ENCODE assay signal across 8 cellular contexts in genomic region chr10:63133056-63133786, GRCh38. TPM values are rescaled to one million over a fixed set of nuclear protein-coding genes. Genes with fewer than 3 reads are reported as not detected.
A peak's percentile ranks its signal among the peaks of the same experiment; 100 is the strongest.
DNase-seq lines count a peak whose midpoint lies in the region; ATAC-seq lines count a peak whose summit lies in the region.

Gene NRBF2, plus strand, starts transcription at chr10:63133328. Its CDS starts 143 bp downstream, at chr10:63133471.

- peak within 1 kb of the TSS; percentile 83 for H3K27ac Mint-ChIP-seq in activated T-helper 1 cell treated with anti-CD3 and anti-CD28 coated beads, Interleukin-12 subunit alpha, Interleukin-12 subunit beta, Interleukin-2, Interleukin-4 antibody, amounts not matched to agents 30 ng/mL and 10 ng/mL and 1 ng/mL, durations not matched to agents 14 hours and 24 hours and 36 hours
- peak within 1 kb of the TSS; percentile 89 to 98 (median 96) for H3K27ac Mint-ChIP-seq in naive thymus-derived CD4-positive, alpha-beta T cell
- H3K27ac Mint-ChIP-seq in stimulated activated naive B cell treated with anti-CD40 and anti-IgM and Interleukin-4, amounts not matched to agents 10 μg/mL and 1 μg/mL and 100 μg/mL, for 72 hours: peak within 1 kb of the TSS; percentile 95

- H3K27me3 ChIP-seq in GM23248 (replicated peaks; ENCODE audit: insufficient read depth): no peaks in the 10 kb centered on the region
- no peaks in the 10 kb centered on the region for H3K27me3 ChIP-seq in naive thymus-derived CD4-positive, alpha-beta T cell (ENCODE audit: control insufficient read depth in 2 of 2, insufficient read depth in 2 of 2, low read length in 2 of 2)

- peak; percentile 94 for ATAC-seq in naive thymus-derived CD4-positive, alpha-beta T cell
- ATAC-seq in stimulated activated naive B cell treated with anti-CD40 and anti-IgM and Interleukin-4, amounts not matched to agents 10 μg/mL and 1 μg/mL and 100 μg/mL, for 72 hours (replicated peaks): peak; percentile 94 to 97

- H4K20me1 ChIP-seq in GM23248 (ENCODE audit: insufficient read depth): peaks cover 6% of the 10 kb centered on the region; the same call in 1 of the 2 replicates

- DNase-seq in EH (ENCODE audit: low read depth): peak; percentile 98
- DNase-seq in GM23248: peak; percentile 99
- DNase-seq in Kasumi-1 (lab: John Stamatoyannopoulos, UW): peak; percentile 99
- DNase-seq in RKO (ENCODE audit: low spot score): peak; percentile 99
- peak; percentile 97 for DNase-seq in activated T-helper 1 cell treated with anti-CD3 and anti-CD28 coated beads, Interleukin-12 subunit alpha, Interleukin-12 subunit beta, Interleukin-2, Interleukin-4 antibody, amounts not matched to agents 30 ng/mL and 10 ng/mL and 1 ng/mL, durations not matched to agents 14 hours and 24 hours and 36 hours (ENCODE audit: low spot score)
- peak; percentile 98 for DNase-seq in fibroblast of gingiva (ENCODE audit: low read depth)
- peak; percentile 96 to 98 (median 98) for DNase-seq in naive thymus-derived CD4-positive, alpha-beta T cell
- DNase-seq in stimulated activated naive B cell treated with anti-CD40 and anti-IgM and Interleukin-4, amounts not matched to agents 10 μg/mL and 1 μg/mL and 100 μg/mL, for 72 hours: peak; percentile 99

- CTCF ChIA-PET in naive thymus-derived CD4-positive, alpha-beta T cell (lab: Charles Lee): no interaction called here

- H3K9me2 ChIP-seq in GM23248 (ENCODE audit: insufficient read depth): no peaks in the 10 kb centered on the region

- H3K27me3 Mint-ChIP-seq in activated T-helper 1 cell treated with anti-CD3 and anti-CD28 coated beads, Interleukin-12 subunit alpha, Interleukin-12 subunit beta, Interleukin-2, Interleukin-4 antibody, amounts not matched to agents 30 ng/mL and 10 ng/mL and 1 ng/mL, durations not matched to agents 14 hours and 24 hours and 36 hours (ENCODE audit: insufficient read depth): peaks cover 3% of the 10 kb centered on the region
- no peaks in the 10 kb centered on the region for H3K27me3 Mint-ChIP-seq in naive thymus-derived CD4-positive, alpha-beta T cell
- H3K27me3 Mint-ChIP-seq in stimulated activated naive B cell treated with anti-CD40 and anti-IgM and Interleukin-4, amounts not matched to agents 10 μg/mL and 1 μg/mL and 100 μg/mL, for 72 hours: peaks cover 6 to 10% of the 10 kb centered on the region in 2 donors

- H3K4me2 ChIP-seq in GM23248 (ENCODE audit: unreplicated experiment): peak within 1 kb of the TSS; percentile 93

- POLR2A ChIA-PET in naive thymus-derived CD4-positive, alpha-beta T cell (lab: Charles Lee): interaction anchor here (0.6 to 2.0 kb wide), 20 partner anchors 8 to 603 kb away, joined by 3 to 15 read pairs (median 3); partner anchors contain the start of genes EGR2 and REEP3

- H3K9me3 Mint-ChIP-seq in activated T-helper 1 cell treated with anti-CD3 and anti-CD28 coated beads, Interleukin-12 subunit alpha, Interleukin-12 subunit beta, Interleukin-2, Interleukin-4 antibody, amounts not matched to agents 30 ng/mL and 10 ng/mL and 1 ng/mL, durations not matched to agents 14 hours and 24 hours and 36 hours: peaks cover 15% of the 10 kb centered on the region
- peaks cover 0 to 19% (median 10%) of the 10 kb centered on the region in 11 donors for H3K9me3 Mint-ChIP-seq in naive thymus-derived CD4-positive, alpha-beta T cell
- H3K9me3 Mint-ChIP-seq in stimulated activated naive B cell treated with anti-CD40 and anti-IgM and Interleukin-4, amounts not matched to agents 10 μg/mL and 1 μg/mL and 100 μg/mL, for 72 hours: peaks cover 7 to 12% of the 10 kb centered on the region in 2 donors

- H3K27ac ChIP-seq in GM23248: peak within 1 kb of the TSS; percentile 96
- H3K27ac ChIP-seq in naive thymus-derived CD4-positive, alpha-beta T cell (ENCODE audit: low read depth, low read length): peak within 1 kb of the TSS; percentile 98

- WGBS in GM23248 (ENCODE audit: low coverage in 1 of 2, low lambda C conversion rate in 2 of 2, missing lambda C conversion rate in 2 of 2), 2 experiments: 1% methylated on average over 36 to 53 of the region's 53 CpGs

- 0 out of 2 replicates have a peak, but pooled peaks cover 3% of the 10 kb centered on the region for H3K36me3 ChIP-seq in GM23248 (ENCODE audit: low read depth)
- H3K36me3 ChIP-seq in naive thymus-derived CD4-positive, alpha-beta T cell (ENCODE audit: control insufficient read depth in 2 of 3, insufficient read depth in 3 of 3, low read length in 3 of 3): peaks cover 0 to 4% (median 0%) of the 10 kb centered on the region in 3 experiments

- peak within 1 kb of the TSS; percentile 92 for H2AFZ ChIP-seq in GM23248

- H3K36me3 Mint-ChIP-seq in activated T-helper 1 cell treated with anti-CD3 and anti-CD28 coated beads, Interleukin-12 subunit alpha, Interleukin-12 subunit beta, Interleukin-2, Interleukin-4 antibody, amounts not matched to agents 30 ng/mL and 10 ng/mL and 1 ng/mL, durations not matched to agents 14 hours and 24 hours and 36 hours (ENCODE audit: low read depth): peaks cover 12% of the 10 kb centered on the region
- peaks cover 0 to 7% (median 3%) of the 10 kb centered on the region in 5 donors for H3K36me3 Mint-ChIP-seq in naive thymus-derived CD4-positive, alpha-beta T cell
- peaks cover 14 to 23% of the 10 kb centered on the region in 2 donors for H3K36me3 Mint-ChIP-seq in stimulated activated naive B cell treated with anti-CD40 and anti-IgM and Interleukin-4, amounts not matched to agents 10 μg/mL and 1 μg/mL and 100 μg/mL, for 72 hours

- H3K4me1 ChIP-seq in GM23248 (ENCODE audit: insufficient read depth): peaks cover 30% of the 10 kb centered on the region
- peaks cover 17 to 30% of the 10 kb centered on the region in 2 donors for H3K4me1 ChIP-seq in naive thymus-derived CD4-positive, alpha-beta T cell (ENCODE audit: control insufficient read depth in 2 of 2, insufficient read depth in 2 of 2, low read length in 2 of 2)

- H3K4me3 Mint-ChIP-seq in activated T-helper 1 cell treated with anti-CD3 and anti-CD28 coated beads, Interleukin-12 subunit alpha, Interleukin-12 subunit beta, Interleukin-2, Interleukin-4 antibody, amounts not matched to agents 30 ng/mL and 10 ng/mL and 1 ng/mL, durations not matched to agents 14 hours and 24 hours and 36 hours: peak within 1 kb of the TSS; percentile 91
- peak within 1 kb of the TSS; percentile 75 to 94 (median 92) for H3K4me3 Mint-ChIP-seq in naive thymus-derived CD4-positive, alpha-beta T cell
- peak within 1 kb of the TSS; percentile 92 to 94 for H3K4me3 Mint-ChIP-seq in stimulated activated naive B cell treated with anti-CD40 and anti-IgM and Interleukin-4, amounts not matched to agents 10 μg/mL and 1 μg/mL and 100 μg/mL, for 72 hours

- H3K4me1 Mint-ChIP-seq in activated T-helper 1 cell treated with anti-CD3 and anti-CD28 coated beads, Interleukin-12 subunit alpha, Interleukin-12 subunit beta, Interleukin-2, Interleukin-4 antibody, amounts not matched to agents 30 ng/mL and 10 ng/mL and 1 ng/mL, durations not matched to agents 14 hours and 24 hours and 36 hours (ENCODE audit: low read depth): peaks cover 32% of the 10 kb centered on the region
- peaks cover 10 to 49% (median 32%) of the 10 kb centered on the region in 7 donors for H3K4me1 Mint-ChIP-seq in naive thymus-derived CD4-positive, alpha-beta T cell
- H3K4me1 Mint-ChIP-seq in stimulated activated naive B cell treated with anti-CD40 and anti-IgM and Interleukin-4, amounts not matched to agents 10 μg/mL and 1 μg/mL and 100 μg/mL, for 72 hours: peaks cover 13 to 21% of the 10 kb centered on the region in 2 donors

- H3K9ac ChIP-seq in GM23248: peak within 1 kb of the TSS; percentile 99

- peak within 1 kb of the TSS; percentile 91 for H3K4me3 ChIP-seq in GM23248
- peak within 1 kb of the TSS; percentile 81 for H3K4me3 ChIP-seq in naive thymus-derived CD4-positive, alpha-beta T cell (ENCODE audit: low read length)

- H3K79me2 ChIP-seq in GM23248 (ENCODE audit: insufficient read depth): peaks cover 50% of the 10 kb centered on the region

- H3K9me3 ChIP-seq in GM23248 (ENCODE audit: low read depth): no peaks in the 10 kb centered on the region
- no peaks in the 10 kb centered on the region for H3K9me3 ChIP-seq in naive thymus-derived CD4-positive, alpha-beta T cell (ENCODE audit: control insufficient read depth in 2 of 3, low read length in 3 of 3)

- intact Hi-C loops in activated T-helper 1 cell treated with anti-CD3 and anti-CD28 coated beads, Interleukin-12 subunit alpha, Interleukin-12 subunit beta, Interleukin-2, Interleukin-4 antibody, amounts not matched to agents 30 ng/mL and 10 ng/mL and 1 ng/mL, durations not matched to agents 14 hours and 24 hours and 36 hours (cut with micrococcal nuclease): loop anchor here (1.0 to 10.0 kb wide), 14 partner anchors 25 to 1228 kb away; partner anchors contain the start of genes ADO, ARID5B and EGR2
- intact Hi-C loops in naive thymus-derived CD4-positive, alpha-beta T cell (cut with micrococcal nuclease): loop anchor here (1.0 to 10.0 kb wide), 16 partner anchors 14 to 1266 kb away; partner anchors contain the start of genes ADO (in 2 of the 2), EGR2 (in 2 of the 2), ARID5B (in 1 of the 2) and JMJD1C (in 1 of the 2)

- H3F3A ChIP-seq in GM23248 (ENCODE audit: insufficient read depth): peaks cover 10% of the 10 kb centered on the region; the same call in 1 of the 2 replicates

- in situ Hi-C loops in GM23248 (cut with MboI): loop anchor here (25.0 kb wide), 1 partner anchor 871 kb away; the partner anchor contains the start of gene RTKN2

RNA-seq across cellular contexts. Expression of gene NRBF2, which starts in this region (rescaled TPM):
- total RNA-seq in GM23248 (2014; rRNA removed; shearing (Covaris generic)): 31.7 and 31.8 TPM in 2 replicates
- polyA plus RNA-seq in GM23248 (2016; fragmentation: Nextera tagmentation; extraction: Ambion mirVana): 61.6 and 64.0 TPM in 2 replicates
- 30.0 and 30.8 TPM in 2 replicates for total RNA-seq in activated T-helper 1 cell treated with anti-CD3 and anti-CD28 coated beads, Interleukin-12 subunit alpha, Interleukin-12 subunit beta, Interleukin-2, Interleukin-4 antibody, amounts not matched to agents 30 ng/mL and 10 ng/mL and 1 ng/mL, durations not matched to agents 14 hours and 24 hours and 36 hours
- 10 to 100 TPM; 14.5 to 26.0 (median 19.2) TPM for total RNA-seq in naive thymus-derived CD4-positive, alpha-beta T cell
- polyA plus RNA-seq in naive thymus-derived CD4-positive, alpha-beta T cell: 10 to 100 TPM; 15.8 to 27.0 TPM

Comparison
In these comparisons a context has a peak if more than half of its experiments do, and no peak if none do; other contexts are left out.
1. Peak in every context shown above with its lines: DNase-seq, ATAC-seq, H3K4me3 ChIP-seq and H3K27ac ChIP-seq.